Comparison of ENCODE assay signal across 8 cellular contexts in genomic region chrX:47146121-47146935, GRCh38. TPM values are rescaled to one million over a fixed set of nuclear protein-coding genes. Genes with fewer than 3 reads are reported as not detected.
DNase-seq lines count a peak whose midpoint lies in the region; ATAC-seq, FAIRE-seq and TF ChIP-seq lines count a peak whose summit lies in the region.

No MANE protein-coding gene starts in this region.

- no peak for ATAC-seq in GM18909 (IDR thresholded peaks at IDR 0.05; ENCODE audit: poor library complexity, unreplicated experiment)

- H3K27me3 ChIP-seq in NT2/D1 (ENCODE audit: insufficient read depth, insufficient read length) (no peaks in the 10 kb centered on the region), parathyroid adenoma (ENCODE audit: control insufficient read depth, insufficient read depth, low read length) (no peaks in the 10 kb centered on the region)

- DNase-seq in GM12892 (ENCODE audit: insufficient read length) (no peak), NT2/D1 (ENCODE audit: low read depth, low spot score) (no peak), erythroblast (lab: John Stamatoyannopoulos, UW) (peak; percentile 44 to 54), NCI-H128 (lab: John Stamatoyannopoulos, UW; ENCODE audit: unreplicated experiment) (no peak)
- no peak for DNase-seq in stimulated activated CD4-positive, alpha-beta T cell treated with anti-CD3 and anti-CD28 coated beads, Interleukin-4, amount 100 ng/mL, for 24 hours
- DNase-seq in stimulated activated CD4-positive, alpha-beta T cell treated with anti-CD3 and anti-CD28 coated beads, Interleukin-15, amount 100 ng/mL, for 24 hours, result no peak

- TF ChIP-seq CTCF in parathyroid adenoma (IDR thresholded peaks at IDR 0.05), result no peak

- peak; percentile 5 for FAIRE-seq in GM12892 (lab: Jason Lieb, UNC)

- H3K4me3 ChIP-seq in NT2/D1 (ENCODE audit: insufficient read length, low read depth) (peak overlapping the region; percentile 93), parathyroid adenoma (ENCODE audit: low read depth, low read length) (peak overlapping the region; percentile 85)

- H3K4me1 ChIP-seq in NT2/D1 (ENCODE audit: insufficient read depth, insufficient read length), result peaks cover 9% of the 10 kb centered on the region
- H3K4me1 ChIP-seq in parathyroid adenoma, result no peaks in the 10 kb centered on the region

- H3K9me3 ChIP-seq in NT2/D1 (ENCODE audit: insufficient read depth, low read length) (no peaks in the 10 kb centered on the region), parathyroid adenoma (ENCODE audit: control insufficient read depth, low read length) (no peaks in the 10 kb centered on the region)

- H3K9ac ChIP-seq in NT2/D1 (ENCODE audit: insufficient read length, low read depth) (peak overlapping the region; percentile 96), parathyroid adenoma (no peak overlapping the region)

- H3K4me2 ChIP-seq in parathyroid adenoma (ENCODE audit: low read length), result peak overlapping the region; percentile 76

- TF ChIP-seq POLR2A in GM12892 (IDR thresholded peaks at IDR 0.05; ENCODE audit: low read depth, low read length) (no peak), erythroblast (IDR thresholded peaks at IDR 0.05; ENCODE audit: low read length) (no peak)

- peaks cover 13% of the 10 kb centered on the region for H3K79me2 ChIP-seq in parathyroid adenoma

- H3K36me3 ChIP-seq in NT2/D1 (ENCODE audit: insufficient read depth, insufficient read length, low read length) (peaks cover 51% of the 10 kb centered on the region), parathyroid adenoma (ENCODE audit: control insufficient read depth, insufficient read depth, low read length) (no peaks in the 10 kb centered on the region)

- no peak overlapping the region for H2AFZ ChIP-seq in parathyroid adenoma

- H3K27ac ChIP-seq in parathyroid adenoma, result peak overlapping the region; percentile 19

RNA-seq across cellular contexts. Expression of gene RBM10, which starts 1.3 kb away (rescaled TPM):
- polyA plus RNA-seq in GM12892 (2012; ENCODE audit: missing spikeins), result 19.5 TPM

RNA-seq across cellular contexts. Expression of gene NDUFB11, which starts 1.8 kb away (rescaled TPM):
- 59.7 TPM for polyA plus RNA-seq in GM12892 (2012; ENCODE audit: missing spikeins)

RNA-seq across cellular contexts. Expression of gene UBA1, which starts 47.3 kb away (rescaled TPM):
- polyA plus RNA-seq in GM12892 (2012; ENCODE audit: missing spikeins), result 112 TPM

Comparison
In these comparisons a context has a peak if more than half of its experiments do, and no peak if none do; other contexts are left out.
1. DNase-seq: peak in erythroblast (2 of 2); none in GM12892 (single experiment), NT2/D1 (single experiment), stimulated activated CD4-positive, alpha-beta T cell treated with anti-CD3 and anti-CD28 coated beads, Interleukin-4, amount 100 ng/mL, for 24 hours (single experiment), stimulated activated CD4-positive, alpha-beta T cell treated with anti-CD3 and anti-CD28 coated beads, Interleukin-15, amount 100 ng/mL, for 24 hours (single experiment) and NCI-H128 (single experiment).